Comparison of ENCODE assay signal across 13 cellular contexts in genomic region chr12:14399871-14400270, GRCh38. TPM values are rescaled to one million over a fixed set of nuclear protein-coding genes. Genes with fewer than 3 reads are reported as not detected.
DNase-seq lines count a peak whose midpoint lies in the region; ATAC-seq and TF ChIP-seq lines count a peak whose summit lies in the region.
"Had no signal": no experiment of that assay in that cellular context is flagged by ENCODE, and none has a peak within 500 bp of the region (broad histone marks: within the 10 kb centered on the region; RNA-seq: fewer than 3 reads in every experiment).

No MANE protein-coding gene starts in this region.

- no peaks in the 10 kb centered on the region for H3K27me3 Mint-ChIP-seq in Calu3 (ENCODE audit: unreplicated experiment)
- H3K27me3 Mint-ChIP-seq in naive thymus-derived CD4-positive, alpha-beta T cell: no peaks in the 10 kb centered on the region

- DNase-seq in Calu3 (no peak), IMR-90 (peak; percentile 63), amniotic epithelial cell (ENCODE audit: low read depth) (peak; percentile 67), NCI-H2107 treated with DMSO at 0.1 percent for 48 hours (lab: John Stamatoyannopoulos, UW; ENCODE audit: unreplicated experiment) (no peak), esophagus squamous epithelium (lab: John Stamatoyannopoulos, UW) (no peak), OCI-M1 (lab: John Stamatoyannopoulos, UW) (no peak), NCI-H1092 (lab: John Stamatoyannopoulos, UW) (no peak)
- DNase-seq in naive thymus-derived CD4-positive, alpha-beta T cell: no peak
- DNase-seq: anterior cingulate cortex, hippocampal formation, NCI-H526 had no signal

- H3K9me3 Mint-ChIP-seq in Calu3 (ENCODE audit: low read depth, unreplicated experiment): peaks cover 3% of the 10 kb centered on the region
- H3K9me3 Mint-ChIP-seq in naive thymus-derived CD4-positive, alpha-beta T cell: peaks cover 0 to 5% (median 0%) of the 10 kb centered on the region in 11 donors

- no CpG with 5 or more reads among the region's 3 CpGs for WGBS in IMR-90 (ENCODE audit: extremely low coverage in 2 of 2, insufficient read length in 1 of 2), 2 experiments
- 57 to 60% methylated on average over 3 of the region's 3 CpGs for WGBS in esophagus squamous epithelium, 2 donors

- no peak overlapping the region for H2AK9ac ChIP-seq in IMR-90 (replicated peaks; ENCODE audit: low read depth, low read length, poor library complexity)

- no TSS peak for BruUV-seq in Calu3 (replicated peaks; lab: Mats Ljungman, UMichigan)
- BruUV-seq in IMR-90 (replicated peaks; lab: Mats Ljungman, UMichigan): no TSS peak

- H4K20me1 ChIP-seq in IMR-90 (ENCODE audit: insufficient read depth, low read length): no peaks in the 10 kb centered on the region

- in situ Hi-C loops in IMR-90 (cut with MboI; ENCODE audit: low sequenced_read_pairs): loop anchor here (25.0 kb wide), 2 partner anchors 387 to 1538 kb away; no protein-coding TSS in a partner anchor

- H3K4me3 ChIP-seq in IMR-90 (ENCODE audit: insufficient read depth, low read depth, low read length) (peak overlapping the region; percentile 38; the same call in 1 of the 2 replicates), esophagus squamous epithelium (peak overlapping the region in 1 of 4 donors; percentile 21)
- H3K4me3 ChIP-seq in naive thymus-derived CD4-positive, alpha-beta T cell (ENCODE audit: low read length): peak overlapping the region; percentile 12

- intact Hi-C loops in Calu3 (cut with micrococcal nuclease; ENCODE audit: unreplicated experiment) (loop anchor here (2.0 kb wide), 1 partner anchor 15 kb away; no protein-coding TSS in a partner anchor), IMR-90 (cut with micrococcal nuclease) (no loop called here), esophagus squamous epithelium (cut with DNase I) (no loop called here)
- intact Hi-C loops in naive thymus-derived CD4-positive, alpha-beta T cell (cut with micrococcal nuclease): loop anchor here (1.0 to 10.0 kb wide), 6 partner anchors 9 to 1485 kb away; partner anchors contain the start of gene STRAP (in 1 of the 2)

- H2AFZ ChIP-seq in IMR-90 (replicated peaks; ENCODE audit: low read length, poor library complexity): no peak overlapping the region

- peaks cover 14% of the 10 kb centered on the region for H3K36me3 Mint-ChIP-seq in Calu3 (ENCODE audit: insufficient read depth, unreplicated experiment)
- peaks cover 0 to 22% (median under 1%) of the 10 kb centered on the region in 5 donors for H3K36me3 Mint-ChIP-seq in naive thymus-derived CD4-positive, alpha-beta T cell

- 0 out of 2 replicates have a peak overlapping the region, but pooled peaks have one; percentile 8 for H2BK20ac ChIP-seq in IMR-90 (ENCODE audit: low read depth, low read length)

- CTCF ChIA-PET in Calu3 (lab: Charles Lee): interaction anchor here (1.2 kb wide), 1 partner anchor 35 kb away, joined by 3 read pairs; the partner anchor contains the start of gene ATF7IP
- CTCF ChIA-PET in IMR-90 (lab: Yijun Ruan, JAX): no interaction called here
- CTCF ChIA-PET in naive thymus-derived CD4-positive, alpha-beta T cell (lab: Charles Lee): interaction anchor here (0.6 kb wide), 1 partner anchor 162 kb away, joined by 3 read pairs; no protein-coding TSS in a partner anchor

- peak overlapping the region; percentile 11 for H3K27ac Mint-ChIP-seq in Calu3 (ENCODE audit: unreplicated experiment)
- peak overlapping the region; percentile 26 to 94 (median 79) for H3K27ac Mint-ChIP-seq in naive thymus-derived CD4-positive, alpha-beta T cell

- no peak overlapping the region for H3K27ac ChIP-seq in IMR-90 (ENCODE audit: insufficient read depth, low read length)
- H3K27ac ChIP-seq in naive thymus-derived CD4-positive, alpha-beta T cell (ENCODE audit: low read depth, low read length): peak overlapping the region; percentile 51
- peak overlapping the region in 2 of 4 donors; percentile 19 to 22 for H3K27ac ChIP-seq in esophagus squamous epithelium
- H3K27ac ChIP-seq: KMS-11 had no signal

- dilution Hi-C loops in IMR-90 (cut with HindIII; ENCODE audit: low sequenced_read_pairs, unreplicated experiment): no loop called here

- peak overlapping the region; percentile 21; the same call in 1 of the 2 replicates for H3K23ac ChIP-seq in IMR-90 (ENCODE audit: low read depth, low read length)

- peak overlapping the region; percentile 76; the same call in 1 of the 2 replicates for H3K18ac ChIP-seq in IMR-90 (ENCODE audit: low read depth, low read length)

- H3K36me3 ChIP-seq in IMR-90 (ENCODE audit: control insufficient read depth, insufficient read depth, low read length) (no peaks in the 10 kb centered on the region), esophagus squamous epithelium (peaks cover 0 to 8% (median 0%) of the 10 kb centered on the region in 3 donors)
- no peaks in the 10 kb centered on the region for H3K36me3 ChIP-seq in naive thymus-derived CD4-positive, alpha-beta T cell (ENCODE audit: control insufficient read depth in 2 of 3, insufficient read depth in 3 of 3, low read length in 3 of 3)

- no peaks in the 10 kb centered on the region for H3K9me1 ChIP-seq in IMR-90 (ENCODE audit: insufficient read depth, low read length)

- TF ChIP-seq CTCF in Calu3 (IDR thresholded peaks at IDR 0.05; ENCODE audit: unreplicated experiment): no peak
- TF ChIP-seq CTCF in IMR-90 (conservative IDR thresholded peaks at IDR 0.05; ENCODE audit: low read depth, low read length): no peak
- no peak for TF ChIP-seq CTCF in esophagus squamous epithelium (IDR thresholded peaks at IDR 0.05)

- no peak overlapping the region for H3K56ac ChIP-seq in IMR-90 (ENCODE audit: extremely low read depth, insufficient read depth, low read length)

- POLR2A ChIA-PET in IMR-90 (lab: Charles Lee; ENCODE audit: unreplicated experiment): no interaction called here
- POLR2A ChIA-PET in naive thymus-derived CD4-positive, alpha-beta T cell (lab: Charles Lee): interaction anchor here (0.6 to 1.2 kb wide), 3 partner anchors 12 to 18 kb away, joined by 3 to 6 read pairs (median 3); no protein-coding TSS in a partner anchor

- H3K4me3 Mint-ChIP-seq in Calu3 (ENCODE audit: low read depth, unreplicated experiment): peak overlapping the region; percentile 43
- peak overlapping the region; percentile 46 to 84 (median 58) for H3K4me3 Mint-ChIP-seq in naive thymus-derived CD4-positive, alpha-beta T cell
- H3K4me3 Mint-ChIP-seq: neural crest cell had no signal

- no peak overlapping the region; a peak in 1 of 4 replicates for H4K8ac ChIP-seq in IMR-90 (ENCODE audit: low read depth in 2 of 2, low read length in 2 of 2)

- H3K4me1 Mint-ChIP-seq in Calu3 (ENCODE audit: low read depth, unreplicated experiment): peaks cover 61% of the 10 kb centered on the region
- H3K4me1 Mint-ChIP-seq in naive thymus-derived CD4-positive, alpha-beta T cell: peaks cover 62 to 98% (median 91%) of the 10 kb centered on the region in 7 donors

- TF ChIP-seq POLR2A in IMR-90 (IDR thresholded peaks at IDR 0.05; ENCODE audit: low read depth, low read length) (no peak), esophagus squamous epithelium (IDR thresholded peaks at IDR 0.05) (no peak)

- no peak for TF ChIP-seq RAD21 in IMR-90 (IDR thresholded peaks at IDR 0.05; ENCODE audit: low read length)

- peak overlapping the region; percentile 78 for H2BK5ac ChIP-seq in IMR-90 (ENCODE audit: low read depth, low read length, poor library complexity, severe bottlenecking)

- H3K79me1 ChIP-seq in IMR-90 (ENCODE audit: low read depth in 1 of 2, low read length in 2 of 2): peaks cover 0 to 39% of the 10 kb centered on the region in 2 experiments; a peak in 3 of 4 replicates

- 0 out of 2 replicates have a peak overlapping the region, but pooled peaks have one; percentile 22 for H4K91ac ChIP-seq in IMR-90 (ENCODE audit: insufficient read depth, low read depth, low read length)

- peak overlapping the region; percentile 83 for H3K14ac ChIP-seq in IMR-90 (replicated peaks; ENCODE audit: low read depth, low read length)

- H2BK15ac ChIP-seq in IMR-90 (ENCODE audit: low read depth, low read length): no peak overlapping the region

- H3K4me1 ChIP-seq in IMR-90 (ENCODE audit: control insufficient read depth, insufficient read depth, low read length) (peaks cover 4% of the 10 kb centered on the region; the same call in 1 of the 2 replicates), esophagus squamous epithelium (peaks cover 10 to 68% (median 16%) of the 10 kb centered on the region in 3 donors)
- peaks cover 69% of the 10 kb centered on the region in 2 donors for H3K4me1 ChIP-seq in naive thymus-derived CD4-positive, alpha-beta T cell (ENCODE audit: control insufficient read depth in 2 of 2, insufficient read depth in 2 of 2, low read length in 2 of 2)

- H2BK120ac ChIP-seq in IMR-90 (ENCODE audit: low read depth, low read length): peak overlapping the region; percentile 44; the same call in 1 of the 2 replicates

- peak; percentile 53 for ATAC-seq in IMR-90 (ENCODE audit: low read depth)
- no peak for ATAC-seq in naive thymus-derived CD4-positive, alpha-beta T cell

- peak overlapping the region; percentile 90; the same call in 1 of the 2 replicates for H3K4me2 ChIP-seq in IMR-90 (ENCODE audit: low read depth, low read length)
- H3K4me2 ChIP-seq: KMS-11 had no signal

- peak overlapping the region; percentile 73; the same call in 1 of the 2 replicates for H2AK5ac ChIP-seq in IMR-90 (ENCODE audit: low read depth, low read length)

- H3K9me3 ChIP-seq in IMR-90 (ENCODE audit: control insufficient read depth, insufficient read depth, low read length): no peaks in the 10 kb centered on the region; the same call in 1 of the 2 replicates
- H3K9me3 ChIP-seq in naive thymus-derived CD4-positive, alpha-beta T cell (ENCODE audit: control insufficient read depth in 2 of 3, low read length in 3 of 3): no peaks in the 10 kb centered on the region
- peaks cover 0 to 9% (median 0%) of the 10 kb centered on the region in 3 donors for H3K9me3 ChIP-seq in esophagus squamous epithelium

- H3K4ac ChIP-seq in IMR-90 (ENCODE audit: low read depth, low read length): peak overlapping the region; percentile 29; the same call in 1 of the 2 replicates

- no peaks in the 10 kb centered on the region for H3K27me3 ChIP-seq in IMR-90 (ENCODE audit: control insufficient read depth, insufficient read depth, low read length)
- H3K27me3 ChIP-seq in naive thymus-derived CD4-positive, alpha-beta T cell (ENCODE audit: control insufficient read depth in 2 of 2, insufficient read depth in 2 of 2, low read length in 2 of 2): no peaks in the 10 kb centered on the region
- H3K27me3 ChIP-seq in esophagus squamous epithelium: no peaks in the 10 kb centered on the region

- H4K5ac ChIP-seq in IMR-90 (ENCODE audit: low read depth, low read length): peak overlapping the region; percentile 64; the same call in 1 of the 2 replicates

- H3K9ac ChIP-seq in IMR-90 (ENCODE audit: low read depth, low read length): no peak overlapping the region; the same call in 1 of the 2 replicates
- H3K9ac ChIP-seq: KMS-11 had no signal

RNA-seq across cellular contexts. Expression of gene ATF7IP, which starts 34.4 kb away (rescaled TPM):
- total RNA-seq in Calu3 (2022) (72.7 and 89.0 TPM in 2 replicates), IMR-90 (2012; rRNA removed) (22.8 and 30.6 TPM in 2 replicates), esophagus squamous epithelium (10 to 100 TPM; 29.2 to 38.7 (median 34.8) TPM)
- polyA plus RNA-seq in IMR-90 (2012; rRNA removed): 8.5 and 9.4 TPM in 2 replicates
- polyA plus RNA-seq in IMR-90 (2012; cell fraction: cytosol; rRNA removed): 2.5 and 2.8 TPM in 2 replicates
- polyA plus RNA-seq in IMR-90 (2012; cell fraction: nucleus; rRNA removed; ENCODE audit: low replicate concordance): 5.6 and 9.8 TPM in 2 replicates
- 100 to 1,000 TPM; 113 to 181 (median 144) TPM for total RNA-seq in naive thymus-derived CD4-positive, alpha-beta T cell
- polyA plus RNA-seq in naive thymus-derived CD4-positive, alpha-beta T cell: 100 to 1,000 TPM in 1 of 2 donors, 10 to 100 TPM in 1; 92.7 to 124 TPM

Comparison
In these comparisons a context has a peak if more than half of its experiments do, and no peak if none do; other contexts are left out.
1. DNase-seq: peak in IMR-90 (single experiment) and amniotic epithelial cell (single experiment); none in Calu3 (single experiment), naive thymus-derived CD4-positive, alpha-beta T cell (0 of 9), NCI-H2107 treated with DMSO at 0.1 percent for 48 hours (single experiment), esophagus squamous epithelium (single experiment), OCI-M1 (single experiment) and NCI-H1092 (single experiment).
2. intact Hi-C loops: an anchor here in Calu3 (2.0 kb wide) and naive thymus-derived CD4-positive, alpha-beta T cell (1.0 to 10.0 kb wide); none called in IMR-90 and esophagus squamous epithelium.